8 cellular contexts compared by ENCODE assay signal in genomic region chr1:181485276-181486097, GRCh38.
DNase-seq lines count a peak whose midpoint lies in the region; ATAC-seq lines count a peak whose summit lies in the region.

No MANE protein-coding gene starts in this region.

- H3K36me3 ChIP-seq in iPS-18a (ENCODE audit: control insufficient read depth, low read depth, low read length), result no peaks in the 10 kb centered on the region

- peak; percentile 40 for DNase-seq in activated CD4-positive, alpha-beta T cell treated with anti-CD3 and anti-CD28 coated beads for 48 hours
- no peak for DNase-seq in activated CD4-positive, alpha-beta T cell treated with anti-CD3 and anti-CD28 coated beads, Interleukin-2, amount 50 U/mL, for 4 hours
- DNase-seq in NCI-H524 treated with DMSO at 0.1 percent for 48 hours (lab: John Stamatoyannopoulos, UW) (peak; percentile 7), HuH-7 (ENCODE audit: low spot score) (no peak)
- no peak for DNase-seq in activated CD8-positive, alpha-beta memory T cell treated with anti-CD3 and anti-CD28 coated beads, Interleukin-2, amount 50 U/mL, for 4 hours
- no peak for DNase-seq in stimulated activated CD4-positive, alpha-beta T cell treated with anti-CD3 and anti-CD28 coated beads, Interleukin-4, amount 100 ng/mL, for 4 hours

- peaks cover 73% of the 10 kb centered on the region for H3K27me3 ChIP-seq in iPS-18a (ENCODE audit: control insufficient read depth, insufficient read depth, low read length)

- H3K4me1 ChIP-seq in iPS-18a (ENCODE audit: control insufficient read depth, low read depth, low read length), result peaks cover 16% of the 10 kb centered on the region

- peak; percentile 47 for ATAC-seq in HG02678 (IDR thresholded peaks at IDR 0.05; ENCODE audit: unreplicated experiment)

- H3K4me3 ChIP-seq in iPS-18a (ENCODE audit: low read length), result peak overlapping the region; percentile 62

- no peaks in the 10 kb centered on the region for H3K9me3 ChIP-seq in iPS-18a (ENCODE audit: control insufficient read depth, low read depth, low read length)

- peak overlapping the region; percentile 29 for H3K9ac ChIP-seq in iPS-18a (ENCODE audit: low read length)

- no peak overlapping the region for H3K27ac ChIP-seq in iPS-18a (ENCODE audit: low read length)

Comparison
In these comparisons a context has a peak if more than half of its experiments do, and no peak if none do; other contexts are left out.
1. DNase-seq: peak in activated CD4-positive, alpha-beta T cell treated with anti-CD3 and anti-CD28 coated beads for 48 hours (single experiment) and NCI-H524 treated with DMSO at 0.1 percent for 48 hours (single experiment); none in activated CD4-positive, alpha-beta T cell treated with anti-CD3 and anti-CD28 coated beads, Interleukin-2, amount 50 U/mL, for 4 hours (0 of 2), HuH-7 (single experiment), activated CD8-positive, alpha-beta memory T cell treated with anti-CD3 and anti-CD28 coated beads, Interleukin-2, amount 50 U/mL, for 4 hours (single experiment) and stimulated activated CD4-positive, alpha-beta T cell treated with anti-CD3 and anti-CD28 coated beads, Interleukin-4, amount 100 ng/mL, for 4 hours (0 of 2).